Comparison of ENCODE assay signal across 1 cellular context in the genomic region with DNA sequence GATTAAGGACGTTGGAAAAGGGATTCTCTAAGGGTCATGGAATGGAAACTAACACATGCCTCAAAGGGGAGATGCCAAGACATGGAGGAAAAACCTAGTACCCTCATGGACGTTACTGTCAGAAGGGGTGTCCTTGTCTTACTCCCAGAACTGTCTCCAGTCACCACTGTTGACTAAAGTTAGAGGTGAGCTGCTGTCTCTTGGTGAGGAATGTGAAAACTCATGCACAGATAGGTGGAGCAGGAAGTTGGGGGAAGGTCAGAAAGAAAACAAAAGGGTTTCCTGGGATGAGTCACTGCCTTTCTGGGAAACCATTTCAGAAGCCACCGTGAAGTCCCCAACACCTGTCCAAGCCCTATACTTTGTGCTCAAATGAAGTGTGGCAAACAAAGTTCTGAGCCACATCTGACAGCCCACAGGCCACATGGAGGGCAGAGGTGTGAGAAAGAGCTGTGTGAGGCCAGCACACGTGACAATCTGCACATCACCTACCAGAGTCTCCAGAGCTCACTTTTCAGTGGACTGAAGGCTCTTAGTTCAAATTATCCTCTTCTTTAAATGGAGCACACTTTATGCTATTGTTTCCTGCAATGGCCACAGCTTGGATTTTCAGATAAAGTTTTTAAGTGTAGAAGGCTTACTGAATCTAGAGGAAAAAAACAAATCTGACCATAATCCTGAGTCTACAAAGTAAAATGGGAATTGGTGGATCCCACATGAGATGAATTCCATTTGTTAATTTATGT.
TF ChIP-seq lines count a peak whose summit lies in the region.

No MANE protein-coding gene starts in this region.

TF ChIP-seq in K562, 482 proteins besides CTCF, POLR2A, EP300 and RAD21 (continued from another document and continues in another):
- TF ChIP-seq ZNF263 (CRISPR knock-in tag; IDR thresholded peaks at IDR 0.05; ENCODE audit: borderline replicate concordance) (no peak), SP1 (CRISPR knock-in tag; IDR thresholded peaks at IDR 0.05) (no peak), POLR2AphosphoS2 (IDR thresholded peaks at IDR 0.05; ENCODE audit: low read length) (no peak), ZKSCAN8 (CRISPR knock-in tag; IDR thresholded peaks at IDR 0.05) (0 out of 2 replicates have a peak, but pooled peaks have one; percentile 53), GABPB2 (CRISPR knock-in tag; conservative IDR thresholded peaks at IDR 0.05) (no peak), SP2 (IDR thresholded peaks at IDR 0.05; ENCODE audit: extremely low read depth, low read depth, low read length, poor library complexity, severe bottlenecking) (no peak), ZNF324 (CRISPR knock-in tag; IDR thresholded peaks at IDR 0.05) (no peak), GABPA (tag; conservative IDR thresholded peaks at IDR 0.05; ENCODE audit: low read depth) (peak; percentile 54), CBX8 (IDR thresholded peaks at IDR 0.05; ENCODE audit: borderline replicate concordance, extremely low read depth, low read depth, low read length, poor library complexity, severe bottlenecking) (no peak), PTBP1 (IDR thresholded peaks at IDR 0.05; ENCODE audit: low read depth, low read length) (no peak), FOXJ2 (tag; IDR thresholded peaks at IDR 0.05) (no peak), SRSF9 (IDR thresholded peaks at IDR 0.05; ENCODE audit: borderline replicate concordance, low read depth, low read length) (no peak), CBFB (CRISPR knock-in tag; IDR thresholded peaks at IDR 0.05) (no peak), TCF7L2 (IDR thresholded peaks at IDR 0.05; ENCODE audit: low read depth, low read length) (no peak), KLF6 (CRISPR knock-in tag; IDR thresholded peaks at IDR 0.05; ENCODE audit: borderline replicate concordance) (peak; percentile 77; the same call in 1 of the 2 replicates), MEIS2 (IDR thresholded peaks at IDR 0.05; ENCODE audit: partially characterized antibody) (peak; percentile 42), LCOR (CRISPR knock-in tag; IDR thresholded peaks at IDR 0.05) (no peak), MYC (IDR thresholded peaks at IDR 0.05; ENCODE audit: low read depth, low read length) (peak; percentile 75), MYC (CRISPR knock-in tag; IDR thresholded peaks at IDR 0.05; ENCODE audit: borderline replicate concordance, low read depth) (peak; percentile 51; the same call in 1 of the 2 replicates), JUN (IDR thresholded peaks at IDR 0.05; ENCODE audit: borderline replicate concordance, low read depth, low read length) (peak; percentile 92), JUN (CRISPR knock-in tag; IDR thresholded peaks at IDR 0.05; ENCODE audit: borderline replicate concordance) (no peak), ZNF24 (IDR thresholded peaks at IDR 0.05) (no peak), STAT5A (IDR thresholded peaks at IDR 0.05; ENCODE audit: borderline replicate concordance, low read length) (peak; percentile 70), NBN (IDR thresholded peaks at IDR 0.05; ENCODE audit: low read depth) (peak; percentile 71), ZNF717 (CRISPR knock-in tag; IDR thresholded peaks at IDR 0.05) (no peak), FOXA1 (IDR thresholded peaks at IDR 0.05; ENCODE audit: borderline replicate concordance) (no peak), MTA3 (IDR thresholded peaks at IDR 0.05; ENCODE audit: borderline replicate concordance) (0 out of 2 replicates have a peak, but pooled peaks have one; percentile 21), ZNF354B (CRISPR knock-in tag; IDR thresholded peaks at IDR 0.05) (peak; percentile 28; the same call in 1 of the 2 replicates), SOX6 (IDR thresholded peaks at IDR 0.05) (peak; percentile 98), PML (IDR thresholded peaks at IDR 0.05; ENCODE audit: low read length) (no peak), HDGF (IDR thresholded peaks at IDR 0.05) (no peak), GTF2F1 (IDR thresholded peaks at IDR 0.05; ENCODE audit: low read depth, low read length) (no peak), NELFE (IDR thresholded peaks at IDR 0.05; ENCODE audit: insufficient read depth, insufficient read length) (no peak), FOS (IDR thresholded peaks at IDR 0.05; ENCODE audit: extremely low read depth, insufficient read length) (peak; percentile 44), RBM17 (IDR thresholded peaks at IDR 0.05; ENCODE audit: borderline replicate concordance, low read depth, low read length) (no peak), MED1 (CRISPR knock-in tag; IDR thresholded peaks at IDR 0.05; ENCODE audit: borderline replicate concordance) (no peak)
- TF ChIP-seq, protein P1, sequence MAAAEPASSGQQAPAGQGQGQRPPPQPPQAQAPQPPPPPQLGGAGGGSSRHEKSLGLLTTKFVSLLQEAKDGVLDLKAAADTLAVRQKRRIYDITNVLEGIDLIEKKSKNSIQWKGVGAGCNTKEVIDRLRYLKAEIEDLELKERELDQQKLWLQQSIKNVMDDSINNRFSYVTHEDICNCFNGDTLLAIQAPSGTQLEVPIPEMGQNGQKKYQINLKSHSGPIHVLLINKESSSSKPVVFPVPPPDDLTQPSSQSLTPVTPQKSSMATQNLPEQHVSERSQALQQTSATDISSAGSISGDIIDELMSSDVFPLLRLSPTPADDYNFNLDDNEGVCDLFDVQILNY (CRISPR knock-in tag; IDR thresholded peaks at IDR 0.05): no peak
- TF ChIP-seq, protein P2, sequence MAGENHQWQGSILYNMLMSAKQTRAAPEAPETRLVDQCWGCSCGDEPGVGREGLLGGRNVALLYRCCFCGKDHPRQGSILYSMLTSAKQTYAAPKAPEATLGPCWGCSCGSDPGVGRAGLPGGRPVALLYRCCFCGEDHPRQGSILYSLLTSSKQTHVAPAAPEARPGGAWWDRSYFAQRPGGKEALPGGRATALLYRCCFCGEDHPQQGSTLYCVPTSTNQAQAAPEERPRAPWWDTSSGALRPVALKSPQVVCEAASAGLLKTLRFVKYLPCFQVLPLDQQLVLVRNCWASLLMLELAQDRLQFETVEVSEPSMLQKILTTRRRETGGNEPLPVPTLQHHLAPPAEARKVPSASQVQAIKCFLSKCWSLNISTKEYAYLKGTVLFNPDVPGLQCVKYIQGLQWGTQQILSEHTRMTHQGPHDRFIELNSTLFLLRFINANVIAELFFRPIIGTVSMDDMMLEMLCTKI (IDR thresholded peaks at IDR 0.05; ENCODE audit: partially characterized antibody): no peak
- TF ChIP-seq, protein P3, sequence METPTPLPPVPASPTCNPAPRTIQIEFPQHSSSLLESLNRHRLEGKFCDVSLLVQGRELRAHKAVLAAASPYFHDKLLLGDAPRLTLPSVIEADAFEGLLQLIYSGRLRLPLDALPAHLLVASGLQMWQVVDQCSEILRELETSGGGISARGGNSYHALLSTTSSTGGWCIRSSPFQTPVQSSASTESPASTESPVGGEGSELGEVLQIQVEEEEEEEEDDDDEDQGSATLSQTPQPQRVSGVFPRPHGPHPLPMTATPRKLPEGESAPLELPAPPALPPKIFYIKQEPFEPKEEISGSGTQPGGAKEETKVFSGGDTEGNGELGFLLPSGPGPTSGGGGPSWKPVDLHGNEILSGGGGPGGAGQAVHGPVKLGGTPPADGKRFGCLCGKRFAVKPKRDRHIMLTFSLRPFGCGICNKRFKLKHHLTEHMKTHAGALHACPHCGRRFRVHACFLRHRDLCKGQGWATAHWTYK (CRISPR knock-in tag; IDR thresholded peaks at IDR 0.05): no peak; the same call in 1 of the 2 replicates
- TF ChIP-seq, protein P4, sequence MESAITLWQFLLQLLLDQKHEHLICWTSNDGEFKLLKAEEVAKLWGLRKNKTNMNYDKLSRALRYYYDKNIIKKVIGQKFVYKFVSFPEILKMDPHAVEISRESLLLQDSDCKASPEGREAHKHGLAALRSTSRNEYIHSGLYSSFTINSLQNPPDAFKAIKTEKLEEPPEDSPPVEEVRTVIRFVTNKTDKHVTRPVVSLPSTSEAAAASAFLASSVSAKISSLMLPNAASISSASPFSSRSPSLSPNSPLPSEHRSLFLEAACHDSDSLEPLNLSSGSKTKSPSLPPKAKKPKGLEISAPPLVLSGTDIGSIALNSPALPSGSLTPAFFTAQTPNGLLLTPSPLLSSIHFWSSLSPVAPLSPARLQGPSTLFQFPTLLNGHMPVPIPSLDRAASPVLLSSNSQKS (CRISPR knock-in tag; IDR thresholded peaks at IDR 0.05): no peak
- TF ChIP-seq, protein P5, sequence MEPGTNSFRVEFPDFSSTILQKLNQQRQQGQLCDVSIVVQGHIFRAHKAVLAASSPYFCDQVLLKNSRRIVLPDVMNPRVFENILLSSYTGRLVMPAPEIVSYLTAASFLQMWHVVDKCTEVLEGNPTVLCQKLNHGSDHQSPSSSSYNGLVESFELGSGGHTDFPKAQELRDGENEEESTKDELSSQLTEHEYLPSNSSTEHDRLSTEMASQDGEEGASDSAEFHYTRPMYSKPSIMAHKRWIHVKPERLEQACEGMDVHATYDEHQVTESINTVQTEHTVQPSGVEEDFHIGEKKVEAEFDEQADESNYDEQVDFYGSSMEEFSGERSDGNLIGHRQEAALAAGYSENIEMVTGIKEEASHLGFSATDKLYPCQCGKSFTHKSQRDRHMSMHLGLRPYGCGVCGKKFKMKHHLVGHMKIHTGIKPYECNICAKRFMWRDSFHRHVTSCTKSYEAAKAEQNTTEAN (CRISPR knock-in tag; IDR thresholded peaks at IDR 0.05): no peak
- TF ChIP-seq, protein P6, sequence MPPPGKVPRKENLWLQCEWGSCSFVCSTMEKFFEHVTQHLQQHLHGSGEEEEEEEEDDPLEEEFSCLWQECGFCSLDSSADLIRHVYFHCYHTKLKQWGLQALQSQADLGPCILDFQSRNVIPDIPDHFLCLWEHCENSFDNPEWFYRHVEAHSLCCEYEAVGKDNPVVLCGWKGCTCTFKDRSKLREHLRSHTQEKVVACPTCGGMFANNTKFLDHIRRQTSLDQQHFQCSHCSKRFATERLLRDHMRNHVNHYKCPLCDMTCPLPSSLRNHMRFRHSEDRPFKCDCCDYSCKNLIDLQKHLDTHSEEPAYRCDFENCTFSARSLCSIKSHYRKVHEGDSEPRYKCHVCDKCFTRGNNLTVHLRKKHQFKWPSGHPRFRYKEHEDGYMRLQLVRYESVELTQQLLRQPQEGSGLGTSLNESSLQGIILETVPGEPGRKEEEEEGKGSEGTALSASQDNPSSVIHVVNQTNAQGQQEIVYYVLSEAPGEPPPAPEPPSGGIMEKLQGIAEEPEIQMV (tag; conservative IDR thresholded peaks at IDR 0.05; ENCODE audit: low read depth): no peak
- TF ChIP-seq, protein P7, sequence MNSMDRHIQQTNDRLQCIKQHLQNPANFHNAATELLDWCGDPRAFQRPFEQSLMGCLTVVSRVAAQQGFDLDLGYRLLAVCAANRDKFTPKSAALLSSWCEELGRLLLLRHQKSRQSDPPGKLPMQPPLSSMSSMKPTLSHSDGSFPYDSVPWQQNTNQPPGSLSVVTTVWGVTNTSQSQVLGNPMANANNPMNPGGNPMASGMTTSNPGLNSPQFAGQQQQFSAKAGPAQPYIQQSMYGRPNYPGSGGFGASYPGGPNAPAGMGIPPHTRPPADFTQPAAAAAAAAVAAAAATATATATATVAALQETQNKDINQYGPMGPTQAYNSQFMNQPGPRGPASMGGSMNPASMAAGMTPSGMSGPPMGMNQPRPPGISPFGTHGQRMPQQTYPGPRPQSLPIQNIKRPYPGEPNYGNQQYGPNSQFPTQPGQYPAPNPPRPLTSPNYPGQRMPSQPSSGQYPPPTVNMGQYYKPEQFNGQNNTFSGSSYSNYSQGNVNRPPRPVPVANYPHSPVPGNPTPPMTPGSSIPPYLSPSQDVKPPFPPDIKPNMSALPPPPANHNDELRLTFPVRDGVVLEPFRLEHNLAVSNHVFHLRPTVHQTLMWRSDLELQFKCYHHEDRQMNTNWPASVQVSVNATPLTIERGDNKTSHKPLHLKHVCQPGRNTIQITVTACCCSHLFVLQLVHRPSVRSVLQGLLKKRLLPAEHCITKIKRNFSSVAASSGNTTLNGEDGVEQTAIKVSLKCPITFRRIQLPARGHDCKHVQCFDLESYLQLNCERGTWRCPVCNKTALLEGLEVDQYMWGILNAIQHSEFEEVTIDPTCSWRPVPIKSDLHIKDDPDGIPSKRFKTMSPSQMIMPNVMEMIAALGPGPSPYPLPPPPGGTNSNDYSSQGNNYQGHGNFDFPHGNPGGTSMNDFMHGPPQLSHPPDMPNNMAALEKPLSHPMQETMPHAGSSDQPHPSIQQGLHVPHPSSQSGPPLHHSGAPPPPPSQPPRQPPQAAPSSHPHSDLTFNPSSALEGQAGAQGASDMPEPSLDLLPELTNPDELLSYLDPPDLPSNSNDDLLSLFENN (IDR thresholded peaks at IDR 0.05; ENCODE audit: low read depth in 2 of 2, low read length in 2 of 2): no peak
- TF ChIP-seq, protein P8, sequence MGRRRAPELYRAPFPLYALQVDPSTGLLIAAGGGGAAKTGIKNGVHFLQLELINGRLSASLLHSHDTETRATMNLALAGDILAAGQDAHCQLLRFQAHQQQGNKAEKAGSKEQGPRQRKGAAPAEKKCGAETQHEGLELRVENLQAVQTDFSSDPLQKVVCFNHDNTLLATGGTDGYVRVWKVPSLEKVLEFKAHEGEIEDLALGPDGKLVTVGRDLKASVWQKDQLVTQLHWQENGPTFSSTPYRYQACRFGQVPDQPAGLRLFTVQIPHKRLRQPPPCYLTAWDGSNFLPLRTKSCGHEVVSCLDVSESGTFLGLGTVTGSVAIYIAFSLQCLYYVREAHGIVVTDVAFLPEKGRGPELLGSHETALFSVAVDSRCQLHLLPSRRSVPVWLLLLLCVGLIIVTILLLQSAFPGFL (CRISPR knock-in tag; IDR thresholded peaks at IDR 0.05): no peak
- TF ChIP-seq, protein P9, sequence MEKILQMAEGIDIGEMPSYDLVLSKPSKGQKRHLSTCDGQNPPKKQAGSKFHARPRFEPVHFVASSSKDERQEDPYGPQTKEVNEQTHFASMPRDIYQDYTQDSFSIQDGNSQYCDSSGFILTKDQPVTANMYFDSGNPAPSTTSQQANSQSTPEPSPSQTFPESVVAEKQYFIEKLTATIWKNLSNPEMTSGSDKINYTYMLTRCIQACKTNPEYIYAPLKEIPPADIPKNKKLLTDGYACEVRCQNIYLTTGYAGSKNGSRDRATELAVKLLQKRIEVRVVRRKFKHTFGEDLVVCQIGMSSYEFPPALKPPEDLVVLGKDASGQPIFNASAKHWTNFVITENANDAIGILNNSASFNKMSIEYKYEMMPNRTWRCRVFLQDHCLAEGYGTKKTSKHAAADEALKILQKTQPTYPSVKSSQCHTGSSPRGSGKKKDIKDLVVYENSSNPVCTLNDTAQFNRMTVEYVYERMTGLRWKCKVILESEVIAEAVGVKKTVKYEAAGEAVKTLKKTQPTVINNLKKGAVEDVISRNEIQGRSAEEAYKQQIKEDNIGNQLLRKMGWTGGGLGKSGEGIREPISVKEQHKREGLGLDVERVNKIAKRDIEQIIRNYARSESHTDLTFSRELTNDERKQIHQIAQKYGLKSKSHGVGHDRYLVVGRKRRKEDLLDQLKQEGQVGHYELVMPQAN (IDR thresholded peaks at IDR 0.05; ENCODE audit: borderline replicate concordance): no peak
- TF ChIP-seq, protein P10, sequence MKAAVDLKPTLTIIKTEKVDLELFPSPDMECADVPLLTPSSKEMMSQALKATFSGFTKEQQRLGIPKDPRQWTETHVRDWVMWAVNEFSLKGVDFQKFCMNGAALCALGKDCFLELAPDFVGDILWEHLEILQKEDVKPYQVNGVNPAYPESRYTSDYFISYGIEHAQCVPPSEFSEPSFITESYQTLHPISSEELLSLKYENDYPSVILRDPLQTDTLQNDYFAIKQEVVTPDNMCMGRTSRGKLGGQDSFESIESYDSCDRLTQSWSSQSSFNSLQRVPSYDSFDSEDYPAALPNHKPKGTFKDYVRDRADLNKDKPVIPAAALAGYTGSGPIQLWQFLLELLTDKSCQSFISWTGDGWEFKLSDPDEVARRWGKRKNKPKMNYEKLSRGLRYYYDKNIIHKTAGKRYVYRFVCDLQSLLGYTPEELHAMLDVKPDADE (conservative IDR thresholded peaks at IDR 0.05; ENCODE audit: control insufficient read depth, low read depth, low read length): no peak
- TF ChIP-seq, protein P11, sequence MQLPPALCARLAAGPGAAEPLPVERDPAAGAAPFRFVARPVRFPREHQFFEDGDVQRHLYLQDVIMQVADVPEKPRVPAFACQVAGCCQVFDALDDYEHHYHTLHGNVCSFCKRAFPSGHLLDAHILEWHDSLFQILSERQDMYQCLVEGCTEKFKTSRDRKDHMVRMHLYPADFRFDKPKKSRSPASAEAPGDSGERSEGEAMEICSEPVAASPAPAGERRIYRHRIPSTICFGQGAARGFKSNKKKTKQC (CRISPR knock-in tag; IDR thresholded peaks at IDR 0.05): peak; percentile 52; the same call in 1 of the 2 replicates
